8 cellular contexts compared by ENCODE assay signal in genomic region chr3:81910244-81910852, GRCh38.
DNase-seq lines count a peak whose midpoint lies in the region; ATAC-seq and TF ChIP-seq lines count a peak whose summit lies in the region.

No MANE protein-coding gene starts in this region.

- peak; percentile 22 for DNase-seq in AG08396 (ENCODE audit: low spot score)
- DNase-seq in GM10266 (ENCODE audit: extremely low spot score), result peak; percentile 18
- peak; percentile 46 for DNase-seq in NCI-H460 (ENCODE audit: extremely low read depth, low read depth)
- DNase-seq in cardiac fibroblast (ENCODE audit: low read depth in 2 of 2), result peak; percentile 50
- DNase-seq in mesenchymal stem cell, result peak; percentile 40
- no peak for DNase-seq in activated CD4-positive, CD25-positive, alpha-beta regulatory T cell treated with anti-CD3 and anti-CD28 coated beads, Interleukin-2, amount 50 U/mL, for 72 hours

- H4K8ac ChIP-seq in mesenchymal stem cell (ENCODE audit: low read length), result no peak overlapping the region

- no peaks in the 10 kb centered on the region for H3K27me3 ChIP-seq in mesenchymal stem cell (ENCODE audit: control insufficient read depth in 1 of 2, insufficient read depth in 1 of 2, low read length in 2 of 2)

- no peak overlapping the region for H2BK5ac ChIP-seq in mesenchymal stem cell (ENCODE audit: low read depth, low read length, poor library complexity, severe bottlenecking)

- ATAC-seq in HG02852 (IDR thresholded peaks at IDR 0.05; ENCODE audit: unreplicated experiment), result peak; percentile 78
- no peak for ATAC-seq in GM18520 (IDR thresholded peaks at IDR 0.05; ENCODE audit: unreplicated experiment)

- H3K23ac ChIP-seq in mesenchymal stem cell (ENCODE audit: low read length in 2 of 2), result no peak overlapping the region

- H3K4ac ChIP-seq in mesenchymal stem cell (ENCODE audit: low read depth in 1 of 2, low read length in 2 of 2), result no peak overlapping the region

- 7% methylated on average over 5 of the region's 5 CpGs for WGBS in mesenchymal stem cell

- no peak overlapping the region for H2BK12ac ChIP-seq in mesenchymal stem cell (ENCODE audit: low read length in 2 of 2)

- no peaks in the 10 kb centered on the region for H3K36me3 ChIP-seq in mesenchymal stem cell (ENCODE audit: control insufficient read depth in 1 of 2, insufficient read depth in 2 of 2, low read depth in 1 of 2, low read length in 2 of 2)

- no peak overlapping the region for H2AFZ ChIP-seq in mesenchymal stem cell (ENCODE audit: low read depth, low read length)

- no peak overlapping the region for H3K27ac ChIP-seq in mesenchymal stem cell (ENCODE audit: low read length, poor library complexity, severe bottlenecking)

- no peak overlapping the region for H3K14ac ChIP-seq in mesenchymal stem cell (ENCODE audit: low read length in 2 of 2)

- H2AK5ac ChIP-seq in mesenchymal stem cell (ENCODE audit: low read length, severe bottlenecking), result no peak overlapping the region

- H3K79me1 ChIP-seq in mesenchymal stem cell (replicated peaks; ENCODE audit: low read length, poor library complexity, severe bottlenecking), result no peaks in the 10 kb centered on the region

- no peaks in the 10 kb centered on the region for H3K4me1 ChIP-seq in mesenchymal stem cell (ENCODE audit: control insufficient read depth, insufficient read depth, low read depth, low read length)

- H3K9me3 ChIP-seq in mesenchymal stem cell (ENCODE audit: control insufficient read depth, low read length), result no peaks in the 10 kb centered on the region

- H3K18ac ChIP-seq in mesenchymal stem cell (ENCODE audit: low read depth in 1 of 2, low read length in 2 of 2), result no peak overlapping the region

- no peak overlapping the region for H2BK15ac ChIP-seq in mesenchymal stem cell (ENCODE audit: low read depth, poor library complexity, severe bottlenecking)

- H3K4me3 ChIP-seq in cardiac fibroblast (replicated peaks in 1 of 2; ENCODE audit: low read depth in 2 of 2, low read length in 2 of 2) (no peak overlapping the region), mesenchymal stem cell (ENCODE audit: insufficient read depth in 1 of 2, low read depth in 1 of 2, low read length in 2 of 2) (no peak overlapping the region)

- H3K4me2 ChIP-seq in mesenchymal stem cell (ENCODE audit: low read length, poor library complexity, severe bottlenecking), result no peak overlapping the region

- H3K9ac ChIP-seq in mesenchymal stem cell (ENCODE audit: low read length), result no peak overlapping the region

- TF ChIP-seq CTCF in GM10266 (IDR thresholded peaks at IDR 0.05; ENCODE audit: control insufficient read depth, insufficient read depth, low read depth, missing control alignments) (peak; percentile 66), cardiac fibroblast (IDR thresholded peaks at IDR 0.05; ENCODE audit: low read depth, low read length) (peak; percentile 76)

- no peak overlapping the region for H2BK120ac ChIP-seq in mesenchymal stem cell (ENCODE audit: low read depth, low read length)

- H4K91ac ChIP-seq in mesenchymal stem cell (ENCODE audit: low read length), result no peak overlapping the region
